Comparison of ENCODE assay signal across 28 cellular contexts in the genomic region with DNA sequence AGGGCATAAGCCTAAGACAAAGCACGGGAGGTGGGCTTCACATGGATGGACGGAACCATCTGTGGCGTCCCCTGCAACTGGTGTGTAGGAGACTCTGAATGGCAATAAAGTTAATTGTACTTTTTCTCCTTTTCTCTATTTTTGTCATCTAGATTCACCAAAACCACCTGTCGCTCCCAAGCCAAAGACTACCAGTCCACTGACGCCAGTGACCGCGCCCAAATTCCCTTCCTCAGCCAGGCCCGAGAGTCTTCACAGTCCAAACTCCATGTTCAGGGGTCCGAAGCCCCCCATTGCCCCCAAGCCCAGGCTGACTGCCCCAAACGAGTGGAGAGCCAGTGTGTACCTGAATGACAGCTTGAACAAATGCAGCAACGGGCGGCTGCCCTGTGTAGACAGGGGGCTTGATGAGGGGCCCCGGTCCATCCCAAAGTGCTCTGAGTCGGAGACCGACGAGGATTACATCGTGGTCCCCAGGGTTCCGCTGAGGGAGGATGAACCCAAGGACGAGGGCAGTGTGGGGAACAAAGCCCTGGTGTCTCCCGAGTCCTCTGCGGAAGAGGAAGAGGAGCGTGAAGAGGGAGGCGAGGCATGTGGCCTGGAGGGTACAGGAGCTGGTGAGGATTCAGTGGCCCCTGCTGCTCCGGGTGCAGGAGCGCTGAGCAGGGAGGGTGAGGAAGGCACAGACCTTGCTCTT. TPM values are rescaled to one million over a fixed set of nuclear protein-coding genes. Genes with fewer than 3 reads are reported as not detected.
DNase-seq lines count a peak whose midpoint lies in the region; FAIRE-seq and TF ChIP-seq lines count a peak whose summit lies in the region.
"Had no signal": no experiment of that assay in that cellular context is flagged by ENCODE, and none has a peak within 500 bp of the region (broad histone marks: within the 10 kb centered on the region; RNA-seq: fewer than 3 reads in every experiment).

A gene with protein sequence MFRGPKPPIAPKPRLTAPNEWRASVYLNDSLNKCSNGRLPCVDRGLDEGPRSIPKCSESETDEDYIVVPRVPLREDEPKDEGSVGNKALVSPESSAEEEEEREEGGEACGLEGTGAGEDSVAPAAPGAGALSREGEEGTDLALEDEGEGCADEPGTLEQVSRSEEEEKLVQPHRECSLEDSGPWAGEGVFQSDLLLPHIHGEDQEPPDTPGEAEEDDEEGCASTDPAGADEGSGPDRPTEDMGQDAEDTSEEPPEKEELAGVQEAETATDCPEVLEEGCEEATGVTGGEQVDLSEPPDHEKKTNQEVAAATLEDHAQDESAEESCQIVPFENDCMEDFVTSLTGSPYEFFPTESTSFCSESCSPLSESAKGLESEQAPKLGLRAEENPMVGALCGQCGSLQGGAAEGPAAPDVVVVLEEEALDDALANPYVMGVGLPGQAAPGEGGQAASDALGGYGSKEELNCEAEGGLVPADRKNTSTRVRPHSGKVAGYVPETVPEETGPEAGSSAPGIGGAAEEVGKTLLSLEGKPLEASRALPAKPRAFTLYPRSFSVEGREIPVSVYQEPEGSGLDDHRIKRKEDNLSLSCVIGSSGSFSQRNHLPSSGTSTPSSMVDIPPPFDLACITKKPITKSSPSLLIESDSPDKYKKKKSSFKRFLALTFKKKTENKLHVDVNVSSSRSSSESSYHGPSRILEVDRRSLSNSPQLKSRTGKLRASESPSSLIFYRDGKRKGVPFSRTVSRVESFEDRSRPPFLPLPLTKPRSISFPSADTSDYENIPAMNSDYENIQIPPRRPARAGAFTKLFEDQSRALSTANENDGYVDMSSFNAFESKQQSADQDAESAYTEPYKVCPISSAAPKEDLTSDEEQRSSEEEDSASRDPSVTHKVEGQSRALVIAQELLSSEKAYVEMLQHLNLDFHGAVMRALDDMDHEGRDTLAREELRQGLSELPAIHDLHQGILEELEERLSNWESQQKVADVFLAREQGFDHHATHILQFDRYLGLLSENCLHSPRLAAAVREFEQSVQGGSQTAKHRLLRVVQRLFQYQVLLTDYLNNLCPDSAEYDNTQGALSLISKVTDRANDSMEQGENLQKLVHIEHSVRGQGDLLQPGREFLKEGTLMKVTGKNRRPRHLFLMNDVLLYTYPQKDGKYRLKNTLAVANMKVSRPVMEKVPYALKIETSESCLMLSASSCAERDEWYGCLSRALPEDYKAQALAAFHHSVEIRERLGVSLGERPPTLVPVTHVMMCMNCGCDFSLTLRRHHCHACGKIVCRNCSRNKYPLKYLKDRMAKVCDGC (N-terminal part only) (plus strand): TSS at position 159 of the 697 bp plus-strand sequence. CDS start 110 bp downstream, at position 269.

- DNase-seq in glomerular endothelial cell (ENCODE audit: extremely low read depth, low read depth, low spot score) (no peak), lung microvascular endothelial cell (ENCODE audit: low read depth in 2 of 2) (no peak), tibial nerve (ENCODE audit: low spot score in 2 of 2) (no peak), mesothelial cell of epicardium (ENCODE audit: low spot score in 2 of 2, unreplicated experiment in 2 of 2) (no peak), nephron progenitor cell (no peak), HTR-8/SVneo (ENCODE audit: insufficient read length, low spot score) (no peak)
- DNase-seq in activated CD4-positive, alpha-beta T cell treated with anti-CD3 and anti-CD28 coated beads, Interleukin-2, amount 50 U/mL, for 1 hour: no peak
- DNase-seq: activated CD8-positive, alpha-beta T cell treated with anti-CD3 and anti-CD28 coated beads for 36 hours; activated naive CD4-positive, alpha-beta T cell treated with Interleukin-2 at 50 U/mL for 16 hours; CD4-positive, CD25-positive, alpha-beta regulatory T cell; cerebellar nuclear complex; effector CD8-positive, alpha-beta T cell; hypothalamus; mesendoderm; NCI-H1417; NCI-H2107; NCI-H510A; stimulated activated CD4-positive, alpha-beta T cell treated with anti-CD3 and anti-CD28 coated beads, Interleukin-4, amount 100 ng/mL, for 1 hour had no signal

- H3K4me1 ChIP-seq in tibial nerve: peaks cover 0 to 30% (median 0%) of the 10 kb centered on the region in 4 donors
- H3K4me1 ChIP-seq: prostate gland had no signal

- no peak within 1 kb of the TSS for H3K4me3 ChIP-seq in tibial nerve
- H3K4me3 ChIP-seq: prostate gland, SK-N-MC, smooth muscle cell had no signal

- TF ChIP-seq EP300 in tibial nerve (IDR thresholded peaks at IDR 0.05): no peak

- no peaks in the 10 kb centered on the region for H3K9me3 ChIP-seq in tibial nerve
- H3K9me3 ChIP-seq: prostate gland had no signal

- peaks cover 0 to 21% (median 0%) of the 10 kb centered on the region in 3 donors for H3K36me3 ChIP-seq in tibial nerve
- H3K36me3 ChIP-seq: prostate gland had no signal

- H3K27me3 Mint-ChIP-seq in mesothelial cell of epicardium (ENCODE audit: low read depth): peaks cover 73% of the 10 kb centered on the region
- peaks cover 35% of the 10 kb centered on the region for H3K27me3 Mint-ChIP-seq in nephron progenitor cell (ENCODE audit: low read depth, poor library complexity)

- no peak for TF ChIP-seq CTCF in tibial nerve (IDR thresholded peaks at IDR 0.05)
- TF ChIP-seq CTCF in mesothelial cell of epicardium (IDR thresholded peaks at IDR 0.05; ENCODE audit: unreplicated experiment): no peak
- TF ChIP-seq CTCF in nephron progenitor cell (IDR thresholded peaks at IDR 0.05): no peak

- H3K4me1 Mint-ChIP-seq in mesothelial cell of epicardium: peaks cover 15% of the 10 kb centered on the region
- H3K4me1 Mint-ChIP-seq in nephron progenitor cell: peaks cover 21% of the 10 kb centered on the region
- H3K4me1 Mint-ChIP-seq: CD4-positive, CD25-positive, alpha-beta regulatory T cell had no signal

- H3K27ac ChIP-seq in adipose tissue (ENCODE audit: low read depth, low read length): no peak within 1 kb of the TSS
- no peak within 1 kb of the TSS for H3K27ac ChIP-seq in tibial nerve
- H3K27ac ChIP-seq: prostate gland, SK-N-MC had no signal

- TF ChIP-seq POLR2A in tibial nerve (IDR thresholded peaks at IDR 0.05): no peak

- no peaks in the 10 kb centered on the region for H3K36me3 Mint-ChIP-seq in mesothelial cell of epicardium
- peaks cover 5% of the 10 kb centered on the region for H3K36me3 Mint-ChIP-seq in nephron progenitor cell (ENCODE audit: low read depth)
- H3K36me3 Mint-ChIP-seq: CD4-positive, CD25-positive, alpha-beta regulatory T cell had no signal

- H3K27ac Mint-ChIP-seq in mesothelial cell of epicardium (no peak within 1 kb of the TSS), nephron progenitor cell (no peak within 1 kb of the TSS)
- H3K27ac Mint-ChIP-seq: activated CD8-positive, alpha-beta T cell treated with anti-CD3 and anti-CD28 coated beads for 36 hours; CD4-positive, CD25-positive, alpha-beta regulatory T cell had no signal

- H3K4me3 Mint-ChIP-seq in mesothelial cell of epicardium: no peak within 1 kb of the TSS
- H3K4me3 Mint-ChIP-seq in nephron progenitor cell: no peak within 1 kb of the TSS
- H3K4me3 Mint-ChIP-seq: activated CD8-positive, alpha-beta T cell treated with anti-CD3 and anti-CD28 coated beads for 36 hours; CD4-positive, CD25-positive, alpha-beta regulatory T cell; nephron had no signal

- no peak for FAIRE-seq in HTR-8/SVneo (lab: Jason Lieb, UNC)
- FAIRE-seq: astrocyte, HepG2, islet of Langerhans, RCC 7860 had no signal

- H3K9me3 Mint-ChIP-seq in mesothelial cell of epicardium (no peaks in the 10 kb centered on the region), nephron progenitor cell (no peaks in the 10 kb centered on the region)
- H3K9me3 Mint-ChIP-seq: activated CD8-positive, alpha-beta T cell treated with anti-CD3 and anti-CD28 coated beads for 36 hours; CD4-positive, CD25-positive, alpha-beta regulatory T cell; nephron had no signal

- H3K27me3 ChIP-seq in tibial nerve: no peaks in the 10 kb centered on the region

- 77 to 88% (median 83%) methylated on average over 25 of the region's 25 CpGs for WGBS in adipose tissue, 3 donors
- 81 to 83% methylated on average over 25 of the region's 25 CpGs for WGBS in tibial nerve, 2 donors

RNA-seq across cellular contexts. Expression of the gene that starts here (rescaled TPM):
- polyA plus RNA-seq in adipose tissue: 10 to 100 TPM in 2 of 3 donors, 1 to 10 TPM in 1; 3.4 to 19.5 (median 16.7) TPM
- total RNA-seq in glomerular endothelial cell (72.1 and 109 TPM in 2 replicates), lung microvascular endothelial cell (74.3 and 86.1 TPM in 2 replicates), tibial nerve (10 to 100 TPM; 33.3 to 41.8 (median 38.7) TPM), mesothelial cell of epicardium (3.2 to 3.5 TPM (median 3.4 TPM) in 3 replicates)
- total RNA-seq: activated CD8-positive, alpha-beta T cell treated with anti-CD3 and anti-CD28 coated beads for 36 hours; HepG2 had no signal
- polyA plus RNA-seq: AG04450 had no signal
